In genomic region chr4:27514711-27515110, GRCh38 we compare ENCODE assay signal across 16 cellular contexts.
A peak's percentile ranks its signal among the peaks of the same experiment; 100 is the strongest.
DNase-seq lines count a peak whose midpoint lies in the region; ATAC-seq, FAIRE-seq and TF ChIP-seq lines count a peak whose summit lies in the region.
"Had no signal": no experiment of that assay in that cellular context is flagged by ENCODE, and none has a peak within 500 bp of the region (broad histone marks: within the 10 kb centered on the region; RNA-seq: fewer than 3 reads in every experiment).

No MANE protein-coding gene starts in this region.

- ATAC-seq in HG03097 (IDR thresholded peaks at IDR 0.05; ENCODE audit: low FRiP score, unreplicated experiment): no peak

- H3K9me3 Mint-ChIP-seq in astrocyte (ENCODE audit: unreplicated experiment): peaks cover 2% of the 10 kb centered on the region

- no peaks in the 10 kb centered on the region for H3K9me3 ChIP-seq in astrocyte (ENCODE audit: insufficient read depth, low read depth, low read length)
- H3K9me3 ChIP-seq in neuron (ENCODE audit: low read length): no peaks in the 10 kb centered on the region
- H3K9me3 ChIP-seq: HAP-1 had no signal

- TF ChIP-seq CTCF in astrocyte (IDR thresholded peaks at IDR 0.05; ENCODE audit: insufficient read depth, low read depth, low read length): no peak

- no peaks in the 10 kb centered on the region for H4K20me1 ChIP-seq in astrocyte (ENCODE audit: insufficient read depth, low read length)

- DNase-seq in EL: peak; percentile 15
- peak; percentile 91 for DNase-seq in OCI-M1 (lab: John Stamatoyannopoulos, UW)
- DNase-seq in astrocyte (ENCODE audit: low read depth): peak; percentile 53
- DNase-seq in activated T-cell treated with anti-CD3 and anti-CD28 coated beads, Interleukin-2, amount 50 U/mL, for 48 hours: no peak
- no peak for DNase-seq in activated CD8-positive, alpha-beta memory T cell treated with anti-CD3 and anti-CD28 coated beads for 24 hours
- DNase-seq: ACHN; C1 segment of cervical spinal cord; CD4-positive, alpha-beta T cell; DMS79; GDM1 had no signal

- no peaks in the 10 kb centered on the region for H3K27me3 ChIP-seq in astrocyte (ENCODE audit: insufficient read depth, low read length)
- no peaks in the 10 kb centered on the region for H3K27me3 ChIP-seq in neuron (ENCODE audit: insufficient read depth, low read length)

- peaks cover 20% of the 10 kb centered on the region for H3K4me1 Mint-ChIP-seq in astrocyte (ENCODE audit: low read depth, unreplicated experiment)
- H3K4me1 Mint-ChIP-seq: B cell had no signal

- peak overlapping the region; percentile 23 for H3K27ac ChIP-seq in astrocyte (ENCODE audit: low read depth, low read length)

- H3K27ac Mint-ChIP-seq in astrocyte (ENCODE audit: unreplicated experiment): peak overlapping the region; percentile 0
- H3K27ac Mint-ChIP-seq: B cell; CD4-positive, alpha-beta T cell had no signal

- no peak overlapping the region for H3K9ac ChIP-seq in astrocyte (ENCODE audit: low read length)

- no peak overlapping the region for H3K4me3 Mint-ChIP-seq in astrocyte (ENCODE audit: unreplicated experiment)
- H3K4me3 Mint-ChIP-seq: B cell; CD4-positive, alpha-beta T cell had no signal

- no peaks in the 10 kb centered on the region for H3K27me3 Mint-ChIP-seq in astrocyte (ENCODE audit: low read depth, unreplicated experiment)
- H3K27me3 Mint-ChIP-seq: B cell; CD4-positive, alpha-beta T cell had no signal

- H3K36me3 ChIP-seq in astrocyte (ENCODE audit: insufficient read depth, low read length) (no peaks in the 10 kb centered on the region), neuron (ENCODE audit: insufficient read depth, low read length) (no peaks in the 10 kb centered on the region)
- H3K36me3 ChIP-seq: HAP-1 had no signal

- no peaks in the 10 kb centered on the region for H3K36me3 Mint-ChIP-seq in astrocyte (ENCODE audit: low read depth, unreplicated experiment)

- no peaks in the 10 kb centered on the region for H3K79me2 ChIP-seq in astrocyte (ENCODE audit: insufficient read depth, low read length)

- no peak overlapping the region for H3K4me2 ChIP-seq in astrocyte (ENCODE audit: low read length)

- H3K4me1 ChIP-seq in astrocyte (ENCODE audit: insufficient read depth, low read length) (no peaks in the 10 kb centered on the region), neuron (ENCODE audit: insufficient read depth, low read length) (peaks cover 4% of the 10 kb centered on the region)
- H3K4me1 ChIP-seq: HAP-1 had no signal

- FAIRE-seq in astrocyte (lab: Jason Lieb, UNC): no peak
- FAIRE-seq: GM12892, H1 had no signal

- H2AFZ ChIP-seq in astrocyte (ENCODE audit: low read depth, low read length) (no peak overlapping the region), neuron (ENCODE audit: low read depth, low read length) (peak overlapping the region; percentile 17)

- H3K4me3 ChIP-seq in astrocyte (ENCODE audit: insufficient read depth, low read depth, low read length) (no peak overlapping the region), neuron (ENCODE audit: low read length) (no peak overlapping the region)
- H3K4me3 ChIP-seq: HAP-1 had no signal

Comparison
In these comparisons a context has a peak if more than half of its experiments do, and no peak if none do; other contexts are left out.
1. DNase-seq: peak in EL (single experiment), OCI-M1 (single experiment) and astrocyte (single experiment); none in activated T-cell treated with anti-CD3 and anti-CD28 coated beads, Interleukin-2, amount 50 U/mL, for 48 hours (0 of 2) and activated CD8-positive, alpha-beta memory T cell treated with anti-CD3 and anti-CD28 coated beads for 24 hours (single experiment).